24 cellular contexts compared by ENCODE assay signal in the genomic region with DNA sequence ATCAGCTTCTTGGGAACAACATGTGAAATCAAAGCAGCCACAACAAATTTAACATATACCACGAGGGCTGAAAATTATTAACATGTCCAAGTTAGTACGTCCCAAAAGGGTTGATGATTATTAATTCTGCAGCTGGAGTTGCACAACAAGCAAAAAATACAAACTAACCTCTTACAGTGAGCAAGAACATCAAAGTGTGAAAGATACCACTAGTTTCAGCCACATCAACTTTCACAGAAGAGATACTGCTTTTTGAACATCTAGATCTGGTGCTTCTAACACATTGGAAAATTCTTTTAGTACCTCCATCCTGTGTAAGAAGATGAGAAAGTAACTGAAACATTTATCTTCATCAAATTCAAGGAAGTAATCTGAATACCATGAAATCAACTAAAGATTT.
"Had no signal": no experiment of that assay in that cellular context is flagged by ENCODE, and none has a peak within 500 bp of the region (broad histone marks: within the 10 kb centered on the region; RNA-seq: fewer than 3 reads in every experiment).

No MANE protein-coding gene starts in this region.

- H3K9me3 ChIP-seq: Peyer's patch, SJCRH30 had no signal

- H3K36me3 ChIP-seq: Peyer's patch had no signal

- H3K4me3 ChIP-seq: PC-9, Peyer's patch, SJCRH30 had no signal

- H3K4me1 ChIP-seq: Peyer's patch had no signal

- FAIRE-seq: HepG2 had no signal

- DNase-seq: IMR-90, Kasumi-1, KG1, NCI-H1092, NCI-H1105 treated with DMSO at 0.1 percent for 48 hours, NCI-H1436, NCI-H187, NCI-H2029, NCI-H2081 treated with DMSO at 0.1 percent for 48 hours, NCI-H2171, NCI-H226, NCI-H446, NCI-H510A, NCI-H524 treated with DMSO at 0.1 percent for 48 hours, NCI-H69, NCI-H774, OCI-M1, PC-9, Peyer's patch, SHP77 treated with DMSO at 0.1 percent for 48 hours had no signal

- H3K27ac ChIP-seq: PC-9, Peyer's patch, SJCRH30 had no signal

- ATAC-seq: HepG2, Right ventricle myocardium inferior, SK-N-SH treated with all-trans-retinoic acid at 6 μM for 48 hours had no signal

- H3K27me3 ChIP-seq: Peyer's patch, SJCRH30 had no signal

- H2AFZ ChIP-seq: PC-9 had no signal

- H3K4me2 ChIP-seq: PC-9 had no signal
